11 cellular contexts compared by ENCODE assay signal in genomic region chr1:100526894-100527293, GRCh38. TPM values are rescaled to one million over a fixed set of nuclear protein-coding genes. Genes with fewer than 3 reads are reported as not detected.
"Had no signal": no experiment of that assay in that cellular context is flagged by ENCODE, and none has a peak within 500 bp of the region (broad histone marks: within the 10 kb centered on the region; RNA-seq: fewer than 3 reads in every experiment).

No MANE protein-coding gene starts in this region.

- FAIRE-seq: H1, H54 had no signal

- ATAC-seq: GM23338, HCT116 had no signal

- H2AFZ ChIP-seq: GM23248, GM23338 had no signal

- H3K4me3 ChIP-seq: GM23248, GM23338, HAP-1 had no signal

- H3K9ac ChIP-seq: GM23248 had no signal

- H3K9me3 ChIP-seq: HAP-1 had no signal

- DNase-seq: GM23248, GOT3, H7, H9, HCEC 1CT, HFFc6 had no signal

- H3K9me3 Mint-ChIP-seq: GM23338, H9, HFFc6 had no signal

- H3K4me3 Mint-ChIP-seq: GM23338, H9, HFFc6 had no signal

- H3K4me1 Mint-ChIP-seq: GM23338, H9 had no signal

- H3K4me2 ChIP-seq: GM23338 had no signal

- H3K36me3 ChIP-seq: HAP-1 had no signal

- H3K4me1 ChIP-seq: HAP-1 had no signal

- H3K27ac ChIP-seq: GM23248 had no signal

- H3K27ac Mint-ChIP-seq: GM23338, H9, HFFc6 had no signal

RNA-seq across cellular contexts. Expression of gene GPR88, which starts 11.0 kb away (rescaled TPM):
- total RNA-seq: H1, H7, H9, HFFc6 had no signal
- polyA plus RNA-seq: GM23248, GM23338, H1 had no signal
